ENCODE assay signal across 8 cellular contexts in the genomic region with DNA sequence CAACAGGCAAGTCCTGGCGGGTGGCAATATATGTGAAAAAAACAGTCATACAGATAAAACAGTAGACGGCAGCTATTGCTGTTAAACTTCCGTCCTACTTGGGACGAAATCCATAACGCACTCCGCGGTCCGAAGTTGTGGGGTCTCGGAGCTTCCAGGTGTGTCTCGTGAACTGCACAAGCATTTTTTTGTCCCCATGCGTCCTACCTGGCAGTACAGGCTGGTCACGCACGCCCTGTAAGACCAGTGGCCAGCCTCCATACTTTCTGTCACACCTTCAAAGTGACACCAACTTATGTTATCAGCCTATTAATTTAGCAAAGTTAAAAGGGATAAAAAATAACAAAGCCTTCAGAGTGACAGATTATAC. TPM values are rescaled to one million over a fixed set of nuclear protein-coding genes. Genes with fewer than 3 reads are reported as not detected.
DNase-seq lines count a peak whose midpoint lies in the region; ATAC-seq and TF ChIP-seq lines count a peak whose summit lies in the region.

No MANE protein-coding gene starts in this region.

- no peaks in the 10 kb centered on the region for H3K4me1 ChIP-seq in endocrine pancreas (ENCODE audit: control insufficient read depth, insufficient read depth, low read length)
- H3K4me1 ChIP-seq in psoas muscle: peaks cover 5% of the 10 kb centered on the region

- no peaks in the 10 kb centered on the region for H3K27me3 ChIP-seq in endocrine pancreas (ENCODE audit: control insufficient read depth, insufficient read depth, low read length)
- no peaks in the 10 kb centered on the region for H3K27me3 ChIP-seq in psoas muscle (ENCODE audit: insufficient read depth in 3 of 3, low read length in 2 of 3)

- H3K4me3 ChIP-seq in endocrine pancreas (ENCODE audit: control insufficient read depth, insufficient read depth, low read length): peak overlapping the region; percentile 76
- peak overlapping the region; percentile 31 for H3K4me3 ChIP-seq in psoas muscle

- TF ChIP-seq CTCF in psoas muscle (IDR thresholded peaks at IDR 0.05): no peak

- ATAC-seq in GM18907 (IDR thresholded peaks at IDR 0.05; ENCODE audit: unreplicated experiment) (peak; percentile 26), HG03354 (IDR thresholded peaks at IDR 0.05; ENCODE audit: poor library complexity, severe bottlenecking, unreplicated experiment) (peak; percentile 20), psoas muscle (peak in 1 of 4 donors; percentile 39), HG03045 (IDR thresholded peaks at IDR 0.05; ENCODE audit: unreplicated experiment) (no peak)

- 65 to 78% (median 70%) methylated on average over 13 of the region's 13 CpGs for WGBS in psoas muscle, 3 donors

- no peak overlapping the region for H3K27ac ChIP-seq in psoas muscle

- H3K9me3 ChIP-seq in endocrine pancreas (ENCODE audit: control insufficient read depth, low read length) (no peaks in the 10 kb centered on the region), psoas muscle (no peaks in the 10 kb centered on the region)

- no peak overlapping the region for H3K9ac ChIP-seq in endocrine pancreas (ENCODE audit: control insufficient read depth, insufficient read depth, low read length)

- DNase-seq in psoas muscle (no peak), DMS79 treated with DMSO at 0.1 percent for 48 hours (lab: John Stamatoyannopoulos, UW) (no peak), SHP77 (lab: John Stamatoyannopoulos, UW) (no peak)
- no peak for DNase-seq in activated CD8-positive, alpha-beta memory T cell treated with anti-CD3 and anti-CD28 coated beads, Interleukin-2, amount 50 U/mL, for 4 hours

- H3K36me3 ChIP-seq in endocrine pancreas (ENCODE audit: control insufficient read depth, insufficient read depth, low read length) (no peaks in the 10 kb centered on the region), psoas muscle (ENCODE audit: insufficient read depth in 1 of 2, low read depth in 1 of 2) (no peaks in the 10 kb centered on the region)

- intact Hi-C loops in psoas muscle (cut with DNase I): loop anchor here (5.0 kb wide), 2 partner anchors 92 to 133 kb away; no protein-coding TSS in a partner anchor

RNA-seq across cellular contexts. Expression of a gene that starts 51.3 kb away (rescaled TPM):
- total RNA-seq in psoas muscle: 10 to 100 TPM; 24.4 to 35.9 (median 30.3) TPM
- polyA plus RNA-seq in psoas muscle: 10 to 100 TPM; 18.8 to 28.3 (median 20.9) TPM

RNA-seq across cellular contexts. Expression of a gene that starts 52.5 kb away (rescaled TPM):
- total RNA-seq in psoas muscle: 10 to 100 TPM; 35.8 to 49.6 (median 39.8) TPM
- 10 to 100 TPM in 1 of 3 donors, 1 to 10 TPM in 2; 9.2 to 22.5 (median 9.8) TPM for polyA plus RNA-seq in psoas muscle
